Comparison of ENCODE assay signal across 21 cellular contexts in genomic region chr10:77975086-77975666, GRCh38. TPM values are rescaled to one million over a fixed set of nuclear protein-coding genes. Genes with fewer than 3 reads are reported as not detected.
DNase-seq lines count a peak whose midpoint lies in the region; ATAC-seq and TF ChIP-seq lines count a peak whose summit lies in the region.
"Had no signal": no experiment of that assay in that cellular context is flagged by ENCODE, and none has a peak within 500 bp of the region (broad histone marks: within the 10 kb centered on the region; RNA-seq: fewer than 3 reads in every experiment).

No MANE protein-coding gene starts in this region.

- H3K4me1 Mint-ChIP-seq in WTC11 = peaks cover 20% of the 10 kb centered on the region
- H3K4me1 Mint-ChIP-seq in endothelial cell (ENCODE audit: unreplicated experiment) = peaks cover 8% of the 10 kb centered on the region
- H3K4me1 Mint-ChIP-seq in nephron = peaks cover 15% of the 10 kb centered on the region

- H4K20me1 ChIP-seq in MM.1S (ENCODE audit: insufficient read depth, low read length) = no peaks in the 10 kb centered on the region

- H3K79me2 ChIP-seq in MM.1S (ENCODE audit: low read length) = no peaks in the 10 kb centered on the region

- no peak overlapping the region for H3K9ac ChIP-seq in MM.1S (ENCODE audit: low read length)

- peaks cover 25% of the 10 kb centered on the region for H3K36me3 Mint-ChIP-seq in WTC11
- H3K36me3 Mint-ChIP-seq in endothelial cell (ENCODE audit: low read depth, unreplicated experiment) = peaks cover 10% of the 10 kb centered on the region
- H3K36me3 Mint-ChIP-seq in nephron (ENCODE audit: low read depth) = peaks cover 36% of the 10 kb centered on the region

- H3K36me3 ChIP-seq in tibial artery (peaks cover 31 to 46% (median 33%) of the 10 kb centered on the region in 3 donors), MM.1S (replicated peaks; ENCODE audit: insufficient read depth, low read length) (no peaks in the 10 kb centered on the region)

- H3K9me3 Mint-ChIP-seq in WTC11 = no peaks in the 10 kb centered on the region
- H3K9me3 Mint-ChIP-seq in endothelial cell (ENCODE audit: unreplicated experiment) = no peaks in the 10 kb centered on the region
- no peaks in the 10 kb centered on the region for H3K9me3 Mint-ChIP-seq in nephron
- H3K9me3 Mint-ChIP-seq: activated CD8-positive, alpha-beta T cell treated with anti-CD3 and anti-CD28 coated beads for 36 hours; dendritic cell treated with granulocyte-macrophage colony-stimulating factor and Interleukin-4, amounts not matched to agents 40 ng/mL and 50 ng/mL, for 4 days; stimulated activated naive B cell treated with anti-CD40 and anti-IgM and Interleukin-4, amounts not matched to agents 10 μg/mL and 1 μg/mL and 100 μg/mL, for 72 hours; T-helper 1 cell treated with Interleukin-12 subunit alpha and Interleukin-12 subunit beta and Interleukin-4 antibody, amounts not matched to agents 30 μg/mL and 1 μg/mL, for 36 hours had no signal

- no peak for TF ChIP-seq CTCF in WTC11 (IDR thresholded peaks at IDR 0.05)
- no peak for TF ChIP-seq CTCF in endothelial cell (IDR thresholded peaks at IDR 0.05; ENCODE audit: unreplicated experiment)
- TF ChIP-seq CTCF in nephron (IDR thresholded peaks at IDR 0.05; ENCODE audit: unreplicated experiment in 3 of 3) = no peak
- no peak for TF ChIP-seq CTCF in tibial artery (IDR thresholded peaks at IDR 0.05)
- TF ChIP-seq CTCF in MM.1S (IDR thresholded peaks at IDR 0.05; ENCODE audit: low read length) = no peak

- H2AFZ ChIP-seq in MM.1S (ENCODE audit: low read length) = no peak overlapping the region

- no peaks in the 10 kb centered on the region for H3K9me3 ChIP-seq in tibial artery
- no peaks in the 10 kb centered on the region for H3K9me3 ChIP-seq in MM.1S (replicated peaks; ENCODE audit: insufficient read depth, low read length)
- H3K9me3 ChIP-seq: MG63, upper lobe of left lung had no signal

- DNase-seq in WTC11 (ENCODE audit: low spot score) (no peak), endothelial cell (ENCODE audit: low spot score) (no peak), tibial artery (no peak), MM.1S (no peak)
- DNase-seq: left cardiac atrium; MG63; NCI-H1436 treated with DMSO at 0.1 percent for 48 hours; NCI-H2171; NCI-H748 treated with DMSO at 0.1 percent for 48 hours; occipital lobe; right cardiac atrium; stimulated activated naive B cell treated with anti-CD40 and anti-IgM and Interleukin-4, amounts not matched to agents 10 μg/mL and 1 μg/mL and 100 μg/mL, for 72 hours; upper lobe of left lung had no signal

- H3K4me3 ChIP-seq in tibial artery (no peak overlapping the region), MM.1S (ENCODE audit: low read length) (no peak overlapping the region)
- H3K4me3 ChIP-seq: MG63, upper lobe of left lung had no signal

- peak overlapping the region; percentile 43; the same call in 1 of the 2 replicates for H3K27ac Mint-ChIP-seq in WTC11
- H3K27ac Mint-ChIP-seq in endothelial cell (ENCODE audit: unreplicated experiment) = peak overlapping the region; percentile 72
- H3K27ac Mint-ChIP-seq in nephron = peak overlapping the region in 2 of 3 experiments; percentile 12 to 22
- H3K27ac Mint-ChIP-seq: activated CD8-positive, alpha-beta T cell treated with anti-CD3 and anti-CD28 coated beads for 36 hours; activated naive CD8-positive, alpha-beta T cell; dendritic cell treated with granulocyte-macrophage colony-stimulating factor and Interleukin-4, amounts not matched to agents 40 ng/mL and 50 ng/mL, for 4 days; stimulated activated naive B cell treated with anti-CD40 and anti-IgM and Interleukin-4, amounts not matched to agents 10 μg/mL and 1 μg/mL and 100 μg/mL, for 72 hours; T-helper 1 cell treated with Interleukin-12 subunit alpha and Interleukin-12 subunit beta and Interleukin-4 antibody, amounts not matched to agents 30 μg/mL and 1 μg/mL, for 36 hours had no signal

- H3K27ac ChIP-seq in tibial artery (peak overlapping the region; percentile 81 to 87), MM.1S (ENCODE audit: low read length) (no peak overlapping the region)
- H3K27ac ChIP-seq: upper lobe of left lung had no signal

- no peaks in the 10 kb centered on the region for H3K27me3 ChIP-seq in tibial artery
- no peaks in the 10 kb centered on the region for H3K27me3 ChIP-seq in MM.1S (replicated peaks; ENCODE audit: insufficient read depth, low read length)
- H3K27me3 ChIP-seq: MG63, upper lobe of left lung had no signal

- H3K9me2 ChIP-seq in MM.1S (replicated peaks; ENCODE audit: insufficient read depth, low read length) = no peaks in the 10 kb centered on the region

- ATAC-seq in WTC11 (no peak), HG03457 (IDR thresholded peaks at IDR 0.05; ENCODE audit: unreplicated experiment) (no peak), GM19452 (IDR thresholded peaks at IDR 0.05; ENCODE audit: unreplicated experiment) (no peak)
- ATAC-seq in activated CD4-positive, CD25-positive, alpha-beta regulatory T cell treated with anti-CD3 and anti-CD28 coated beads, Interleukin-2, amount 50 U/mL, for 24 hours = no peak
- ATAC-seq: activated CD8-positive, alpha-beta T cell treated with anti-CD3 and anti-CD28 coated beads for 36 hours; left cardiac atrium; right cardiac atrium had no signal

- no peak overlapping the region for H3K4me2 ChIP-seq in MM.1S (ENCODE audit: low read depth, low read length)

- peaks cover 0 to 44% (median 23%) of the 10 kb centered on the region in 4 donors for H3K4me1 ChIP-seq in tibial artery
- peaks cover 10% of the 10 kb centered on the region for H3K4me1 ChIP-seq in MM.1S (ENCODE audit: low read length)

- CTCF ChIA-PET in WTC11 (lab: Charles Lee) = interaction anchor here (0.7 to 3.7 kb wide), 51 partner anchors 8 to 261 kb away, joined by 3 to 129 read pairs (median 5); partner anchors contain the start of gene DLG5

- POLR2A ChIA-PET in WTC11 (lab: Charles Lee) = no interaction called here

- H3K27me3 Mint-ChIP-seq in WTC11 (ENCODE audit: low read depth) (no peaks in the 10 kb centered on the region), endothelial cell (ENCODE audit: unreplicated experiment) (peaks cover 2% of the 10 kb centered on the region), nephron (ENCODE audit: low read depth) (no peaks in the 10 kb centered on the region)
- H3K27me3 Mint-ChIP-seq: activated CD8-positive, alpha-beta T cell treated with anti-CD3 and anti-CD28 coated beads for 36 hours; activated naive CD8-positive, alpha-beta T cell; dendritic cell treated with granulocyte-macrophage colony-stimulating factor and Interleukin-4, amounts not matched to agents 40 ng/mL and 50 ng/mL, for 4 days; stimulated activated naive B cell treated with anti-CD40 and anti-IgM and Interleukin-4, amounts not matched to agents 10 μg/mL and 1 μg/mL and 100 μg/mL, for 72 hours had no signal

- H3K4me3 Mint-ChIP-seq in WTC11 (no peak overlapping the region), endothelial cell (ENCODE audit: unreplicated experiment) (no peak overlapping the region), nephron (no peak overlapping the region)
- H3K4me3 Mint-ChIP-seq: activated CD8-positive, alpha-beta T cell treated with anti-CD3 and anti-CD28 coated beads for 36 hours; activated naive CD8-positive, alpha-beta T cell; dendritic cell treated with granulocyte-macrophage colony-stimulating factor and Interleukin-4, amounts not matched to agents 40 ng/mL and 50 ng/mL, for 4 days; stimulated activated naive B cell treated with anti-CD40 and anti-IgM and Interleukin-4, amounts not matched to agents 10 μg/mL and 1 μg/mL and 100 μg/mL, for 72 hours; T-helper 1 cell treated with Interleukin-12 subunit alpha and Interleukin-12 subunit beta and Interleukin-4 antibody, amounts not matched to agents 30 μg/mL and 1 μg/mL, for 36 hours had no signal

- intact Hi-C loops in tibial artery (cut with DNase I; ENCODE audit: low total_unique reads) = loop anchor here (5.0 kb wide), 1 partner anchor 133 kb away; no protein-coding TSS in a partner anchor

- no peaks in the 10 kb centered on the region for H3F3A ChIP-seq in MM.1S (ENCODE audit: insufficient read depth, low read length)

TF ChIP-seq in WTC11, 78 proteins besides CTCF, POLR2A, EP300 and RAD21:
- TF ChIP-seq ZNF396 (CRISPR knock-in tag; IDR thresholded peaks at IDR 0.05; ENCODE audit: borderline replicate concordance) (no peak), E2F1 (CRISPR knock-in tag; IDR thresholded peaks at IDR 0.05) (no peak), CREB1 (CRISPR knock-in tag; IDR thresholded peaks at IDR 0.05) (no peak), IRF2 (CRISPR knock-in tag; IDR thresholded peaks at IDR 0.05; ENCODE audit: borderline replicate concordance, low read depth) (no peak), SP1 (CRISPR knock-in tag; conservative IDR thresholded peaks at IDR 0.05) (no peak), ELF4 (CRISPR knock-in tag; IDR thresholded peaks at IDR 0.05; ENCODE audit: low read depth) (no peak)

RNA-seq across cellular contexts. Expression of gene DLG5, which starts 48.6 kb away (rescaled TPM):
- total RNA-seq in WTC11 (2021) (58.1 to 65.5 TPM (median 59.1 TPM) in 3 replicates), endothelial cell (ENCODE audit: unreplicated experiment) (64.5 TPM)

RNA-seq across cellular contexts. Expression of gene POLR3A, which starts 54.1 kb away (rescaled TPM):
- total RNA-seq in WTC11 (2021) (27.5 to 32.2 TPM (median 27.9 TPM) in 3 replicates), endothelial cell (ENCODE audit: unreplicated experiment) (18.4 TPM)

RNA-seq across cellular contexts. Expression of gene RPS24, which starts 58.5 kb away (rescaled TPM):
- total RNA-seq in WTC11 (2021) (1,819 to 2,002 TPM (median 1,916 TPM) in 3 replicates), endothelial cell (ENCODE audit: unreplicated experiment) (1,458 TPM)

Comparison
In these comparisons a context has a peak if more than half of its experiments do, and no peak if none do; other contexts are left out.
1. H3K27ac Mint-ChIP-seq: peak in every context shown above with its lines; median percentile 72 in endothelial cell; 43 in WTC11; 17 in nephron.